In genomic region chr10:132337019-132337418, GRCh38 we compare ENCODE assay signal across 8 cellular contexts. TPM values are rescaled to one million over a fixed set of nuclear protein-coding genes. Genes with fewer than 3 reads are reported as not detected.
DNase-seq lines count a peak whose midpoint lies in the region; ATAC-seq and TF ChIP-seq lines count a peak whose summit lies in the region.

No MANE protein-coding gene starts in this region.

- intact Hi-C loops in tibial artery (cut with DNase I; ENCODE audit: low total_unique reads), result loop anchor here (10.0 kb wide), 2 partner anchors 58 to 432 kb away; partner anchors contain the start of genes PPP2R2D and PWWP2B

- no peaks in the 10 kb centered on the region for H3K27me3 Mint-ChIP-seq in activated T-cell treated with anti-CD3 and anti-CD28 coated beads, Interleukin-2, amount 50 U/mL, for 24 hours
- no peaks in the 10 kb centered on the region for H3K27me3 Mint-ChIP-seq in activated naive CD8-positive, alpha-beta T cell

- peaks cover 7% of the 10 kb centered on the region for H3K9me3 Mint-ChIP-seq in activated T-cell treated with anti-CD3 and anti-CD28 coated beads, Interleukin-2, amount 50 U/mL, for 24 hours
- H3K9me3 Mint-ChIP-seq in activated naive CD8-positive, alpha-beta T cell (ENCODE audit: low read depth), result no peaks in the 10 kb centered on the region

- H3K4me1 ChIP-seq in tibial artery, result peaks cover 0 to 10% (median 9%) of the 10 kb centered on the region in 4 donors

- peak; percentile 50 for DNase-seq in activated T-cell treated with anti-CD3 and anti-CD28 coated beads, Interleukin-2, amount 50 U/mL, for 24 hours
- no peak for DNase-seq in activated T-cell treated with anti-CD3 and anti-CD28 coated beads, Interleukin-2, amount 50 U/mL, for 1 hour
- DNase-seq in left lobe of liver (ENCODE audit: low spot score) (no peak), tibial artery (peak in 1 of 2 donors; percentile 42), NCI-H2107 treated with DMSO at 0.1 percent for 48 hours (lab: John Stamatoyannopoulos, UW; ENCODE audit: unreplicated experiment) (no peak), NCI-H748 treated with DMSO at 0.1 percent for 48 hours (lab: John Stamatoyannopoulos, UW) (no peak), SIG-M5 treated with dmso at 0.1 percent for 504 hours (lab: John Stamatoyannopoulos, UW; ENCODE audit: unreplicated experiment) (no peak)

- peaks cover 0 to 23% (median 14%) of the 10 kb centered on the region in 3 donors for H3K36me3 ChIP-seq in tibial artery

- H3K27ac ChIP-seq in tibial artery, result no peak overlapping the region

- no peaks in the 10 kb centered on the region for H3K27me3 ChIP-seq in tibial artery

- H3K36me3 Mint-ChIP-seq in activated T-cell treated with anti-CD3 and anti-CD28 coated beads, Interleukin-2, amount 50 U/mL, for 24 hours (ENCODE audit: low read depth), result peaks cover 12% of the 10 kb centered on the region
- peaks cover 12% of the 10 kb centered on the region for H3K36me3 Mint-ChIP-seq in activated naive CD8-positive, alpha-beta T cell

- no peaks in the 10 kb centered on the region for H3K9me3 ChIP-seq in tibial artery

- peak overlapping the region; percentile 23 to 40 for H3K4me3 ChIP-seq in tibial artery

- H3K27ac Mint-ChIP-seq in activated T-cell treated with anti-CD3 and anti-CD28 coated beads, Interleukin-2, amount 50 U/mL, for 24 hours, result peak overlapping the region; percentile 20
- peak overlapping the region; percentile 41 for H3K27ac Mint-ChIP-seq in activated naive CD8-positive, alpha-beta T cell

- ATAC-seq in left lobe of liver, result peak; percentile 66

- H3K4me1 Mint-ChIP-seq in activated T-cell treated with anti-CD3 and anti-CD28 coated beads, Interleukin-2, amount 50 U/mL, for 24 hours (ENCODE audit: low read depth), result peaks cover 37% of the 10 kb centered on the region
- H3K4me1 Mint-ChIP-seq in activated naive CD8-positive, alpha-beta T cell (ENCODE audit: low read depth), result peaks cover 37% of the 10 kb centered on the region

- H3K4me3 Mint-ChIP-seq in activated T-cell treated with anti-CD3 and anti-CD28 coated beads, Interleukin-2, amount 50 U/mL, for 24 hours, result peak overlapping the region; percentile 79
- H3K4me3 Mint-ChIP-seq in activated naive CD8-positive, alpha-beta T cell, result peak overlapping the region; percentile 82

- TF ChIP-seq CTCF in tibial artery (IDR thresholded peaks at IDR 0.05), result no peak

RNA-seq across cellular contexts. Expression of gene LRRC27, which starts 5.0 kb away (rescaled TPM):
- total RNA-seq in left lobe of liver, result 3.4 TPM

RNA-seq across cellular contexts. Expression of gene STK32C, which starts 29.3 kb away (rescaled TPM):
- total RNA-seq in left lobe of liver, result 3.3 TPM

RNA-seq across cellular contexts. Expression of gene PWWP2B, which starts 60.0 kb away (rescaled TPM):
- 5.8 TPM for total RNA-seq in left lobe of liver
